In genomic region chr6:17845598-17845997, GRCh38 we compare ENCODE assay signal across 30 cellular contexts.
DNase-seq lines count a peak whose midpoint lies in the region; ATAC-seq and TF ChIP-seq lines count a peak whose summit lies in the region.
"Had no signal": no experiment of that assay in that cellular context is flagged by ENCODE, and none has a peak within 500 bp of the region (broad histone marks: within the 10 kb centered on the region; RNA-seq: fewer than 3 reads in every experiment).

No MANE protein-coding gene starts in this region.

- intact Hi-C loops in breast epithelium (cut with DNase I; ENCODE audit: low total_unique reads) = no loop called here
- intact Hi-C loops in gastrocnemius medialis (cut with DNase I; ENCODE audit: low total_unique reads) = loop anchor here (5.0 kb wide), 2 partner anchors 142 to 277 kb away; partner anchors contain the start of genes KIF13A and NHLRC1

- H3K27me3 Mint-ChIP-seq in endodermal cell (ENCODE audit: insufficient read depth) = no peaks in the 10 kb centered on the region
- H3K27me3 Mint-ChIP-seq in osteocyte (ENCODE audit: unreplicated experiment) = no peaks in the 10 kb centered on the region
- H3K27me3 Mint-ChIP-seq in chondrocyte (ENCODE audit: low read depth) = no peaks in the 10 kb centered on the region

- H3K36me3 ChIP-seq in breast epithelium (no peaks in the 10 kb centered on the region), endodermal cell (ENCODE audit: control insufficient read depth, insufficient read depth, low read length) (peaks cover 26% of the 10 kb centered on the region), gastrocnemius medialis (peaks cover 0 to 24% of the 10 kb centered on the region in 2 donors)
- H3K36me3 ChIP-seq: SJCRH30 had no signal

- H3K4me1 Mint-ChIP-seq in endodermal cell = no peaks in the 10 kb centered on the region
- H3K4me1 Mint-ChIP-seq in osteocyte (ENCODE audit: unreplicated experiment) = peaks cover 2% of the 10 kb centered on the region
- H3K4me1 Mint-ChIP-seq in chondrocyte (ENCODE audit: low read depth) = peaks cover 14% of the 10 kb centered on the region
- H3K4me1 Mint-ChIP-seq: T-cell had no signal

- H3K4me3 Mint-ChIP-seq in endodermal cell (no peak overlapping the region), osteocyte (ENCODE audit: unreplicated experiment) (no peak overlapping the region), chondrocyte (ENCODE audit: unreplicated experiment) (no peak overlapping the region)
- H3K4me3 Mint-ChIP-seq: activated T-helper 1 cell treated with anti-CD3 and anti-CD28 coated beads, Interleukin-12 subunit alpha, Interleukin-12 subunit beta, Interleukin-2, Interleukin-4 antibody, amounts not matched to agents 30 ng/mL and 10 ng/mL and 1 ng/mL, durations not matched to agents 14 hours and 24 hours and 36 hours; CD4-positive, alpha-beta memory T cell; mesothelial cell of epicardium; naive thymus-derived CD4-positive, alpha-beta T cell; T-cell had no signal

- H3K4me3 ChIP-seq in breast epithelium (no peak overlapping the region), endodermal cell (ENCODE audit: low read length) (no peak overlapping the region), gastrocnemius medialis (no peak overlapping the region)
- H3K4me3 ChIP-seq: gastroesophageal sphincter, SJCRH30, tibial nerve had no signal

- H3K4me1 ChIP-seq in breast epithelium (no peaks in the 10 kb centered on the region), endodermal cell (ENCODE audit: control insufficient read depth, insufficient read depth, low read length) (no peaks in the 10 kb centered on the region), gastrocnemius medialis (no peaks in the 10 kb centered on the region)
- H3K4me1 ChIP-seq: SJCRH30, tibial nerve had no signal

- no peaks in the 10 kb centered on the region for H3K9me3 Mint-ChIP-seq in endodermal cell
- H3K9me3 Mint-ChIP-seq in osteocyte (ENCODE audit: unreplicated experiment) = no peaks in the 10 kb centered on the region
- H3K9me3 Mint-ChIP-seq in chondrocyte (ENCODE audit: low read depth) = no peaks in the 10 kb centered on the region
- H3K9me3 Mint-ChIP-seq: activated T-helper 1 cell treated with anti-CD3 and anti-CD28 coated beads, Interleukin-12 subunit alpha, Interleukin-12 subunit beta, Interleukin-2, Interleukin-4 antibody, amounts not matched to agents 30 ng/mL and 10 ng/mL and 1 ng/mL, durations not matched to agents 14 hours and 24 hours and 36 hours; CD4-positive, alpha-beta memory T cell; mesothelial cell of epicardium; naive thymus-derived CD4-positive, alpha-beta T cell; T-cell had no signal

- H3K9me3 ChIP-seq in breast epithelium (no peaks in the 10 kb centered on the region), endodermal cell (ENCODE audit: control insufficient read depth, low read length) (no peaks in the 10 kb centered on the region), gastrocnemius medialis (no peaks in the 10 kb centered on the region)
- H3K9me3 ChIP-seq: gastroesophageal sphincter, SJCRH30, tibial nerve had no signal

- H3K9ac ChIP-seq in endodermal cell (ENCODE audit: extremely low read depth, low read length, poor library complexity, severe bottlenecking) = no peak overlapping the region

- WGBS in endodermal cell (ENCODE audit: insufficient coverage in 1 of 2, insufficient read length in 1 of 2), 2 experiments = 91% methylated on average over 4 of the region's 4 CpGs; no CpG with 5 or more reads in 1 of the 2 experiments

- H3K27me3 ChIP-seq in breast epithelium (no peaks in the 10 kb centered on the region), endodermal cell (ENCODE audit: control insufficient read depth, insufficient read depth, low read length, poor library complexity, severe bottlenecking) (no peaks in the 10 kb centered on the region), gastrocnemius medialis (no peaks in the 10 kb centered on the region)
- H3K27me3 ChIP-seq: gastroesophageal sphincter, SJCRH30, tibial nerve had no signal

- peak; percentile 30 to 58 for ATAC-seq in gastrocnemius medialis
- no peak for ATAC-seq in HG02623 (IDR thresholded peaks at IDR 0.05; ENCODE audit: unreplicated experiment)
- ATAC-seq: activated CD4-positive, CD25-positive, alpha-beta regulatory T cell treated with anti-CD3 and anti-CD28 coated beads, Interleukin-2, amount 50 U/mL, for 24 hours; gastroesophageal sphincter; naive thymus-derived CD4-positive, alpha-beta T cell; T-cell had no signal

- H3K27ac Mint-ChIP-seq in endodermal cell (no peak overlapping the region), osteocyte (ENCODE audit: unreplicated experiment) (no peak overlapping the region), chondrocyte (ENCODE audit: unreplicated experiment) (no peak overlapping the region)
- H3K27ac Mint-ChIP-seq: activated T-helper 1 cell treated with anti-CD3 and anti-CD28 coated beads, Interleukin-12 subunit alpha, Interleukin-12 subunit beta, Interleukin-2, Interleukin-4 antibody, amounts not matched to agents 30 ng/mL and 10 ng/mL and 1 ng/mL, durations not matched to agents 14 hours and 24 hours and 36 hours; CD4-positive, alpha-beta memory T cell; mesothelial cell of epicardium; T-cell had no signal

- no peak overlapping the region for H3K27ac ChIP-seq in breast epithelium
- no peak overlapping the region for H3K27ac ChIP-seq in endodermal cell (ENCODE audit: low read depth, low read length)
- peak overlapping the region in 2 of 4 donors; percentile 1 to 41 for H3K27ac ChIP-seq in gastrocnemius medialis
- H3K27ac ChIP-seq: gastroesophageal sphincter, HL-60, SJCRH30, tibial nerve had no signal

- peaks cover 30% of the 10 kb centered on the region for H3K36me3 Mint-ChIP-seq in endodermal cell (ENCODE audit: low read depth)
- H3K36me3 Mint-ChIP-seq in osteocyte (ENCODE audit: unreplicated experiment) = peaks cover 40% of the 10 kb centered on the region
- peaks cover 29% of the 10 kb centered on the region for H3K36me3 Mint-ChIP-seq in chondrocyte (ENCODE audit: low read depth)
- H3K36me3 Mint-ChIP-seq: CD4-positive, alpha-beta memory T cell; naive thymus-derived CD4-positive, alpha-beta T cell; T-cell had no signal

- in situ Hi-C loops in T47D (cut with HindIII; ENCODE audit: low pct_unique_long_range_greater_than_20kb, low sequenced_read_pairs) = no loop called here
- in situ Hi-C loops in gastrocnemius medialis (cut with MboI; ENCODE audit: low sequenced_read_pairs in 4 of 4) = loop anchor here in 1 of 4 donors (25.0 kb wide), 1 partner anchor 267 kb away; the partner anchor contains the start of gene NHLRC1

- TF ChIP-seq POLR2A in breast epithelium (IDR thresholded peaks at IDR 0.05) (no peak), gastrocnemius medialis (IDR thresholded peaks at IDR 0.05) (no peak)

- peak; percentile 13 to 38 for DNase-seq in T47D (ENCODE audit: low read depth in 1 of 2, low spot score in 1 of 2)
- DNase-seq in breast epithelium (ENCODE audit: low spot score in 2 of 2) = no peak
- DNase-seq in NCI-H524 treated with DMSO at 0.1 percent for 48 hours (lab: John Stamatoyannopoulos, UW) = peak; percentile 98
- peak; percentile 7 for DNase-seq in endodermal cell
- DNase-seq in gastrocnemius medialis = no peak
- DNase-seq in osteocyte (ENCODE audit: extremely low spot score, unreplicated experiment) = no peak
- no peak for DNase-seq in chondrocyte (ENCODE audit: low spot score)
- DNase-seq: activated CD4-positive, alpha-beta T cell treated with anti-CD3 and anti-CD28 coated beads, Interleukin-2, amount 50 U/mL, for 48 hours; activated CD8-positive, alpha-beta memory T cell treated with anti-CD3 and anti-CD28 coated beads, Interleukin-2, amount 50 U/mL, for 4 hours; activated naive CD4-positive, alpha-beta T cell treated with anti-CD3 and anti-CD28 coated beads, Interleukin-2, amount 50 U/mL, for 16 hours; CD4-positive, alpha-beta memory T cell; cortex of kidney; DMS79 treated with DMSO at 0.1 percent for 48 hours; hippocampal formation; Kasumi-1; MV-4-11; naive thymus-derived CD4-positive, alpha-beta T cell; NCI-H1436 treated with DMSO at 0.1 percent for 48 hours; NCI-H2107; NCI-H510A treated with DMSO at 0.1 percent for 48 hours; SJCRH30; stimulated activated CD4-positive, alpha-beta T cell treated with anti-CD3 and anti-CD28 coated beads, Interleukin-2, amount 100 ng/mL, for 24 hours; T-cell had no signal

- no peak for TF ChIP-seq CTCF in breast epithelium (IDR thresholded peaks at IDR 0.05)
- no peak for TF ChIP-seq CTCF in endodermal cell (conservative IDR thresholded peaks at IDR 0.05)
- TF ChIP-seq CTCF in gastrocnemius medialis (IDR thresholded peaks at IDR 0.05 in 4 of 5, conservative IDR thresholded peaks at IDR 0.05 in 1 of 5) = peak in 2 of 5 experiments; percentile 6 to 28
- no peak for TF ChIP-seq CTCF in osteocyte (IDR thresholded peaks at IDR 0.05)
- TF ChIP-seq CTCF in chondrocyte (IDR thresholded peaks at IDR 0.05) = no peak

Comparison
In these comparisons a context has a peak if more than half of its experiments do, and no peak if none do; other contexts are left out.
1. DNase-seq: peak in T47D (2 of 2), NCI-H524 treated with DMSO at 0.1 percent for 48 hours (single experiment) and endodermal cell (single experiment); none in breast epithelium (0 of 2), gastrocnemius medialis (0 of 2), osteocyte (single experiment) and chondrocyte (single experiment).